In genomic region chr11:17148536-17148935, GRCh38 we compare ENCODE assay signal across 22 cellular contexts.
"Had no signal": no experiment of that assay in that cellular context is flagged by ENCODE, and none has a peak within 500 bp of the region (broad histone marks: within the 10 kb centered on the region; RNA-seq: fewer than 3 reads in every experiment).

No MANE protein-coding gene starts in this region.

- H3K9me3 ChIP-seq: body of pancreas, lower lobe of right lung, mucosa of descending colon, pancreas, thyroid gland had no signal

- H3K36me3 ChIP-seq: pancreas had no signal

- ATAC-seq: body of pancreas; left lobe of liver; lower lobe of right lung; mucosa of descending colon; pancreas; right cardiac atrium; stimulated activated naive CD8-positive, alpha-beta T cell treated with anti-CD3 and anti-CD28 coated beads, Interleukin-15, Interleukin-2, amounts not matched to agents 100 U/mL and 50 U/mL, for 24 hours; T-helper 17 cell had no signal

- H3K4me1 ChIP-seq: body of pancreas, lower lobe of right lung had no signal

- H3K27ac ChIP-seq: body of pancreas, lower lobe of right lung, pancreas, thyroid gland had no signal

- FAIRE-seq: pancreas had no signal

- DNase-seq: activated CD4-positive, alpha-beta memory T cell treated with anti-CD3 and anti-CD28 coated beads for 36 hours; activated CD4-positive, alpha-beta T cell treated with anti-CD3 and anti-CD28 coated beads for 4 hours; activated CD4-positive, CD25-positive, alpha-beta regulatory T cell; activated naive CD4-positive, alpha-beta T cell treated with Interleukin-2 at 50 U/mL for 16 hours; activated naive CD8-positive, alpha-beta T cell treated with anti-CD3 and anti-CD28 coated beads for 36 hours; activated T-cell treated with anti-CD3 and anti-CD28 coated beads, Interleukin-2, amount 50 U/mL, for 48 hours; amniotic stem cell; body of pancreas; effector memory CD4-positive, alpha-beta T cell; lower lobe of right lung; mesendoderm; mucosa of descending colon; nephron progenitor cell; pancreas; right cardiac atrium; stimulated activated CD4-positive, alpha-beta T cell treated with anti-CD3 and anti-CD28 coated beads, Interleukin-12 subunit alpha, Interleukin-12 subunit beta, amount 100 ng/mL, for 4 hours; stimulated activated CD4-positive, alpha-beta T cell treated with anti-CD3 and anti-CD28 coated beads, Interleukin-4, amount 100 ng/mL, for 4 hours; stimulated activated naive CD8-positive, alpha-beta T cell treated with anti-CD3 and anti-CD28 coated beads, Interleukin-15, Interleukin-2, amounts not matched to agents 100 U/mL and 50 U/mL, for 24 hours; substantia nigra; T-helper 17 cell; thyroid gland had no signal

- H3K4me3 ChIP-seq: body of pancreas, lower lobe of right lung, mucosa of descending colon, pancreas, thyroid gland had no signal
